11 cellular contexts compared by ENCODE assay signal in the genomic region with DNA sequence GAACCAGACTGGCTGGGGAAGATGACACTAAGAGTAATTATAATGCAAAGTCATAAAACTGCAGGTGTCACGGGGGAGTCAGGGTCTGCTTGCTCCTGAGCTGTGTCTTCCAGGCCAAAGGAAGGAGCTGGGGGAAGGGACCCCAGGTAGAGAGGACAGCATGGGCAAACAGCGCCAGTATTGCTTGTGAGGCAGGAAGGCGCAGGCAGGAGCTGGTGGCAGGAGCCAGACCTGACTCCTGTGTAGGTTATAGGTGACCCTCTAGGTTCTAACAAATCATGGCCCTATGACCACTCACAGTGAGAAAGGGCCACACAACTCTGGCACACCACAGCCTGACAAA. TPM values are rescaled to one million over a fixed set of nuclear protein-coding genes. Genes with fewer than 3 reads are reported as not detected.
DNase-seq lines count a peak whose midpoint lies in the region; ATAC-seq, FAIRE-seq and TF ChIP-seq lines count a peak whose summit lies in the region.
"Had no signal": no experiment of that assay in that cellular context is flagged by ENCODE, and none has a peak within 500 bp of the region (broad histone marks: within the 10 kb centered on the region; RNA-seq: fewer than 3 reads in every experiment).

No MANE protein-coding gene starts in this region.

- H4K5ac ChIP-seq in IMR-90 (ENCODE audit: low read depth, low read length), result no peak overlapping the region

- ATAC-seq in IMR-90 (ENCODE audit: low read depth) (no peak), pancreas (no peak), HG02798 (IDR thresholded peaks at IDR 0.05; ENCODE audit: poor library complexity, unreplicated experiment) (no peak), HG02763 (IDR thresholded peaks at IDR 0.05; ENCODE audit: unreplicated experiment) (no peak)

- no peak for TF ChIP-seq CTCF in IMR-90 (conservative IDR thresholded peaks at IDR 0.05; ENCODE audit: low read depth, low read length)
- no peak for TF ChIP-seq CTCF in pancreas (IDR thresholded peaks at IDR 0.05)
- no peak for TF ChIP-seq CTCF in A673 (conservative IDR thresholded peaks at IDR 0.05; ENCODE audit: low read depth, low read length)

- H2AK5ac ChIP-seq in IMR-90 (ENCODE audit: low read depth, low read length), result no peak overlapping the region

- H4K8ac ChIP-seq in IMR-90 (ENCODE audit: low read depth in 2 of 2, low read length in 2 of 2), result no peak overlapping the region

- H2BK15ac ChIP-seq in IMR-90 (ENCODE audit: low read depth, low read length), result no peak overlapping the region

- H3K27ac ChIP-seq in BLaER1 treated with 17β-estradiol and CSF1 and Interleukin-3, amounts not matched to agents 10 nM and 100 nM, result peak overlapping the region in 10 of 11 experiments; percentile 40 to 95 (median 87); a peak in 14 of 22 replicates
- no peak overlapping the region for H3K27ac ChIP-seq in IMR-90 (ENCODE audit: insufficient read depth, low read length)
- H3K27ac ChIP-seq in duodenal mucosa (ENCODE audit: low read depth, low read length), result peak overlapping the region; percentile 37
- peak overlapping the region in 2 of 4 donors; percentile 34 to 80 for H3K27ac ChIP-seq in pancreas
- no peak overlapping the region for H3K27ac ChIP-seq in A673 (ENCODE audit: low read depth, low read length, poor library complexity, severe bottlenecking)

- intact Hi-C loops in IMR-90 (cut with micrococcal nuclease), result loop anchor here (10.0 kb wide), 1 partner anchor 1055 kb away; no protein-coding TSS in a partner anchor
- intact Hi-C loops in pancreas (cut with DNase I), result no loop called here
- intact Hi-C loops in A673 (cut with micrococcal nuclease; ENCODE audit: unreplicated experiment), result loop anchor here (5.0 to 10.0 kb wide), 5 partner anchors 37 to 885 kb away; no protein-coding TSS in a partner anchor

- no peak for TF ChIP-seq RAD21 in IMR-90 (IDR thresholded peaks at IDR 0.05; ENCODE audit: low read length)

- POLR2A ChIA-PET in IMR-90 (lab: Charles Lee; ENCODE audit: unreplicated experiment), result no interaction called here
- POLR2A ChIA-PET in A673 (lab: Charles Lee; ENCODE audit: low non-redundant PET), result no interaction called here

- DNase-seq in IMR-90 (no peak), pancreas (peak in 1 of 6 donors; percentile 48), A673 (ENCODE audit: low spot score) (no peak), NCI-H187 treated with DMSO at 0.1 percent for 48 hours (lab: John Stamatoyannopoulos, UW) (no peak)
- DNase-seq: cerebellar nuclear complex, foreskin melanocyte, NCI-H524 had no signal

- H3K27me3 ChIP-seq in BLaER1 treated with 17β-estradiol and CSF1 and Interleukin-3, amounts not matched to agents 10 nM and 100 nM, result peaks cover 0 to 13% (median 0%) of the 10 kb centered on the region in 11 experiments; a peak in 3 of 22 replicates
- H3K27me3 ChIP-seq in IMR-90 (ENCODE audit: control insufficient read depth, insufficient read depth, low read length) (no peaks in the 10 kb centered on the region), duodenal mucosa (ENCODE audit: control insufficient read depth in 1 of 2, insufficient read depth in 2 of 2, low read length in 2 of 2) (no peaks in the 10 kb centered on the region), pancreas (no peaks in the 10 kb centered on the region), A673 (replicated peaks; ENCODE audit: insufficient read depth, low read depth, low read length, poor library complexity) (no peaks in the 10 kb centered on the region)

- H4K20me1 ChIP-seq in BLaER1 treated with 17β-estradiol and CSF1 and Interleukin-3, amounts not matched to agents 10 nM and 100 nM, result peaks cover 5 to 61% (median 55%) of the 10 kb centered on the region in 11 experiments; a peak in 21 of 22 replicates
- H4K20me1 ChIP-seq in IMR-90 (ENCODE audit: insufficient read depth, low read length), result no peaks in the 10 kb centered on the region

- H3K23ac ChIP-seq in IMR-90 (ENCODE audit: low read depth, low read length), result no peak overlapping the region

- peak overlapping the region; percentile 97 to 100 (median 100) for H3K4me2 ChIP-seq in BLaER1 treated with 17β-estradiol and CSF1 and Interleukin-3, amounts not matched to agents 10 nM and 100 nM
- no peak overlapping the region for H3K4me2 ChIP-seq in IMR-90 (ENCODE audit: low read depth, low read length)

- FAIRE-seq in pancreas (lab: Jason Lieb, UNC), result no peak

- WGBS in IMR-90 (ENCODE audit: extremely low coverage in 2 of 2, insufficient read length in 1 of 2), 2 experiments, result no CpG with 5 or more reads among the region's 3 CpGs
- 86% methylated on average over 3 of the region's 3 CpGs for WGBS in pancreas, 2 donors

- in situ Hi-C loops in IMR-90 (cut with MboI; ENCODE audit: low sequenced_read_pairs), result loop anchor here (5.0 to 25.0 kb wide), 2 partner anchors 37 to 1078 kb away; no protein-coding TSS in a partner anchor

- H3K56ac ChIP-seq in IMR-90 (ENCODE audit: extremely low read depth, insufficient read depth, low read length), result no peak overlapping the region

- BruUV-seq in IMR-90 (replicated peaks; lab: Mats Ljungman, UMichigan), result no TSS peak
- no TSS peak for BruUV-seq in A673 (replicated peaks; lab: Mats Ljungman, UMichigan)

- peaks cover 11% of the 10 kb centered on the region for H3K9me1 ChIP-seq in IMR-90 (ENCODE audit: insufficient read depth, low read length)

- dilution Hi-C loops in IMR-90 (cut with HindIII; ENCODE audit: low sequenced_read_pairs, unreplicated experiment), result no loop called here

- no peak overlapping the region for H2BK5ac ChIP-seq in IMR-90 (ENCODE audit: low read depth, low read length, poor library complexity, severe bottlenecking)

- H3K9ac ChIP-seq in BLaER1 treated with 17β-estradiol and CSF1 and Interleukin-3, amounts not matched to agents 10 nM and 100 nM, result peak overlapping the region; percentile 88 to 95 (median 93); a peak in 19 of 22 replicates
- H3K9ac ChIP-seq in IMR-90 (ENCODE audit: low read depth, low read length), result no peak overlapping the region
- H3K9ac ChIP-seq in duodenal mucosa (ENCODE audit: low read depth in 1 of 2, low read length in 2 of 2), result peak overlapping the region; percentile 88 to 97

- peak overlapping the region; percentile 63 to 98 (median 87); a peak in 18 of 20 replicates for H3K4me3 ChIP-seq in BLaER1 treated with 17β-estradiol and CSF1 and Interleukin-3, amounts not matched to agents 10 nM and 100 nM
- H3K4me3 ChIP-seq in IMR-90 (ENCODE audit: insufficient read depth, low read depth, low read length), result no peak overlapping the region
- H3K4me3 ChIP-seq in duodenal mucosa (ENCODE audit: low read depth in 1 of 2, low read length in 2 of 2), result peak overlapping the region; percentile 89 to 92
- peak overlapping the region in 3 of 4 donors; percentile 77 to 85 (median 80) for H3K4me3 ChIP-seq in pancreas
- no peak overlapping the region for H3K4me3 ChIP-seq in A673 (ENCODE audit: low read depth, low read length, poor library complexity, severe bottlenecking)

- no peak overlapping the region for H3K4ac ChIP-seq in IMR-90 (ENCODE audit: low read depth, low read length)

- H3K4me1 ChIP-seq in BLaER1 treated with 17β-estradiol and CSF1 and Interleukin-3, amounts not matched to agents 10 nM and 100 nM, result peaks cover 60 to 83% (median 80%) of the 10 kb centered on the region in 10 experiments
- H3K4me1 ChIP-seq in IMR-90 (ENCODE audit: control insufficient read depth, insufficient read depth, low read length) (peaks cover 4% of the 10 kb centered on the region), duodenal mucosa (ENCODE audit: control insufficient read depth in 1 of 2, insufficient read depth in 2 of 2, low read length in 2 of 2) (peaks cover 67 to 74% of the 10 kb centered on the region in 2 donors), pancreas (peaks cover 28 to 65% (median 31%) of the 10 kb centered on the region in 3 donors), A673 (ENCODE audit: insufficient read depth, low read length, poor library complexity, severe bottlenecking) (peaks cover 8% of the 10 kb centered on the region)

- peak overlapping the region; percentile 34 for H2AK9ac ChIP-seq in IMR-90 (replicated peaks; ENCODE audit: low read depth, low read length, poor library complexity)

- TF ChIP-seq POLR2A in IMR-90 (IDR thresholded peaks at IDR 0.05; ENCODE audit: low read depth, low read length), result no peak

- H3K18ac ChIP-seq in IMR-90 (ENCODE audit: low read depth, low read length), result no peak overlapping the region

- H2AFZ ChIP-seq in IMR-90 (replicated peaks; ENCODE audit: low read length, poor library complexity), result no peak overlapping the region

- H3K9me3 ChIP-seq in BLaER1 treated with 17β-estradiol and CSF1 and Interleukin-3, amounts not matched to agents 10 nM and 100 nM (replicated peaks in 1 of 11), result no peaks in the 10 kb centered on the region
- no peaks in the 10 kb centered on the region for H3K9me3 ChIP-seq in IMR-90 (ENCODE audit: control insufficient read depth, insufficient read depth, low read length)
- H3K9me3 ChIP-seq in duodenal mucosa (ENCODE audit: control insufficient read depth in 1 of 2, low read length in 2 of 2), result no peaks in the 10 kb centered on the region
- H3K9me3 ChIP-seq in pancreas, result no peaks in the 10 kb centered on the region
- H3K9me3 ChIP-seq in A673 (ENCODE audit: low read depth, low read length, poor library complexity, severe bottlenecking), result no peaks in the 10 kb centered on the region

- no peak overlapping the region for H2BK20ac ChIP-seq in IMR-90 (ENCODE audit: low read depth, low read length)

- no peak overlapping the region for H2BK120ac ChIP-seq in IMR-90 (ENCODE audit: low read depth, low read length)

- H4K91ac ChIP-seq in IMR-90 (ENCODE audit: insufficient read depth, low read depth, low read length), result no peak overlapping the region

- peaks cover 13% of the 10 kb centered on the region in 2 experiments; a peak in 3 of 4 replicates for H3K79me1 ChIP-seq in IMR-90 (ENCODE audit: low read depth in 1 of 2, low read length in 2 of 2)

- H3K14ac ChIP-seq in IMR-90 (replicated peaks; ENCODE audit: low read depth, low read length), result no peak overlapping the region

- CTCF ChIA-PET in IMR-90 (lab: Yijun Ruan, JAX) (interaction anchor here (0.8 to 1.5 kb wide), 2 partner anchors 38 to 68 kb away, joined by 3 to 5 read pairs; no protein-coding TSS in a partner anchor), A673 (lab: Charles Lee) (no interaction called here)

- peaks cover 12 to 60% (median 58%) of the 10 kb centered on the region in 11 experiments; a peak in 21 of 22 replicates for H3K36me3 ChIP-seq in BLaER1 treated with 17β-estradiol and CSF1 and Interleukin-3, amounts not matched to agents 10 nM and 100 nM
- H3K36me3 ChIP-seq in IMR-90 (ENCODE audit: control insufficient read depth, insufficient read depth, low read length), result peaks cover 22% of the 10 kb centered on the region; the same call in 1 of the 2 replicates
- peaks cover 28 to 40% of the 10 kb centered on the region in 2 donors for H3K36me3 ChIP-seq in duodenal mucosa (ENCODE audit: control insufficient read depth in 1 of 2, insufficient read depth in 2 of 2, low read length in 2 of 2)
- H3K36me3 ChIP-seq in pancreas, result peaks cover 0 to 20% (median 12%) of the 10 kb centered on the region in 3 donors
- H3K36me3 ChIP-seq in A673 (ENCODE audit: insufficient read depth, low read length, poor library complexity, severe bottlenecking), result no peaks in the 10 kb centered on the region

RNA-seq across cellular contexts. Expression of a gene that starts 1.9 kb away (rescaled TPM):
- total RNA-seq in IMR-90 (2012; rRNA removed) (0.83 and 0.90 TPM in 2 replicates), pancreas (10 to 100 TPM in 3 of 6 donors, 1 to 10 TPM in 3; 6.2 to 21.0 (median 9.5) TPM), A673 (2021) (0.86 and 1.6 TPM in 2 replicates)
- polyA plus RNA-seq in IMR-90 (2012; rRNA removed) (4.0 and 4.6 TPM in 2 replicates), pancreas (10 to 100 TPM; 11.3 to 21.5 TPM)
- polyA plus RNA-seq in IMR-90 (2012; cell fraction: cytosol; rRNA removed), result 2.3 and 5.7 TPM in 2 replicates
- polyA plus RNA-seq in IMR-90 (2012; cell fraction: nucleus; rRNA removed; ENCODE audit: low replicate concordance), result 3.0 and 6.5 TPM in 2 replicates

RNA-seq across cellular contexts. Expression of a gene that starts 7.2 kb away (rescaled TPM):
- 48.3 and 57.2 TPM in 2 replicates for total RNA-seq in IMR-90 (2012; rRNA removed)
- polyA plus RNA-seq in IMR-90 (2012; rRNA removed), result 38.3 and 43.8 TPM in 2 replicates
- polyA plus RNA-seq in IMR-90 (2012; cell fraction: cytosol; rRNA removed), result 29.7 and 33.1 TPM in 2 replicates
- 23.5 and 28.3 TPM in 2 replicates for polyA plus RNA-seq in IMR-90 (2012; cell fraction: nucleus; rRNA removed; ENCODE audit: low replicate concordance)
- total RNA-seq in pancreas, result 10 to 100 TPM; 21.9 to 30.6 (median 24.6) TPM
- 10 to 100 TPM; 15.8 to 17.0 TPM for polyA plus RNA-seq in pancreas
- 15.8 and 17.3 TPM in 2 replicates for total RNA-seq in A673 (2021)

RNA-seq across cellular contexts. Expression of a gene that starts 40.4 kb away (rescaled TPM):
- total RNA-seq in IMR-90 (2012; rRNA removed) (12.5 and 17.2 TPM in 2 replicates), pancreas (10 to 100 TPM in 5 of 6 donors, 1 to 10 TPM in 1; 9.6 to 20.2 (median 11.8) TPM), A673 (2021) (5.7 and 7.9 TPM in 2 replicates)
- polyA plus RNA-seq in IMR-90 (2012; rRNA removed) (20.6 and 20.8 TPM in 2 replicates), pancreas (10 to 100 TPM; 20.4 to 21.8 TPM)
- 15.0 and 16.7 TPM in 2 replicates for polyA plus RNA-seq in IMR-90 (2012; cell fraction: cytosol; rRNA removed)
- 99.7 and 105 TPM in 2 replicates for polyA plus RNA-seq in IMR-90 (2012; cell fraction: nucleus; rRNA removed; ENCODE audit: low replicate concordance)

RNA-seq across cellular contexts. Expression of a gene that starts 42.2 kb away (rescaled TPM):
- total RNA-seq in IMR-90 (2012; rRNA removed) (6.8 and 6.9 TPM in 2 replicates), pancreas (1 to 10 TPM; 3.2 to 5.6 (median 4.5) TPM), A673 (2021) (1.5 and 4.9 TPM in 2 replicates)
- polyA plus RNA-seq in IMR-90 (2012; rRNA removed) (10.6 and 10.9 TPM in 2 replicates), pancreas (1 to 10 TPM; 5.3 to 8.9 TPM)
- 9.5 and 9.9 TPM in 2 replicates for polyA plus RNA-seq in IMR-90 (2012; cell fraction: cytosol; rRNA removed)
- polyA plus RNA-seq in IMR-90 (2012; cell fraction: nucleus; rRNA removed; ENCODE audit: low replicate concordance), result 29.0 and 30.6 TPM in 2 replicates

Comparison
In these comparisons a context has a peak if more than half of its experiments do, and no peak if none do; other contexts are left out.
1. H3K27ac ChIP-seq: peak in BLaER1 treated with 17β-estradiol and CSF1 and Interleukin-3, amounts not matched to agents 10 nM and 100 nM (10 of 11) and duodenal mucosa (single experiment); none in IMR-90 (single experiment) and A673 (single experiment).
2. H3K4me3 ChIP-seq: peak in BLaER1 treated with 17β-estradiol and CSF1 and Interleukin-3, amounts not matched to agents 10 nM and 100 nM (10 of 10), duodenal mucosa (2 of 2) and pancreas (3 of 4); none in IMR-90 (single experiment) and A673 (single experiment).
3. intact Hi-C loops: an anchor here in IMR-90 (10.0 kb wide) and A673 (5.0 to 10.0 kb wide); none called in pancreas.